Comparison of ENCODE assay signal across 20 cellular contexts in genomic region chrY:19066447-19067190, GRCh38.
DNase-seq lines count a peak whose midpoint lies in the region; ATAC-seq, FAIRE-seq and TF ChIP-seq lines count a peak whose summit lies in the region.
"Had no signal": no experiment of that assay in that cellular context is flagged by ENCODE, and none has a peak within 500 bp of the region (broad histone marks: within the 10 kb centered on the region; RNA-seq: fewer than 3 reads in every experiment).

No MANE protein-coding gene starts in this region.

- BruUV-seq in HepG2 (replicated peaks; lab: Mats Ljungman, UMichigan): no TSS peak

- no peaks in the 10 kb centered on the region for H3K36me3 Mint-ChIP-seq in activated CD4-positive, alpha-beta T cell treated with anti-CD3 and anti-CD28 coated beads, Interleukin-2, amount 10 ng/mL, durations not matched to agents 24 days and 14 days (ENCODE audit: low read depth)
- peaks cover 0 to 6% of the 10 kb centered on the region in 2 donors for H3K36me3 Mint-ChIP-seq in activated naive CD4-positive, alpha-beta T cell treated with anti-CD3 and anti-CD28 coated beads, Interleukin-2, amount 50 U/mL, for 72 hours
- peaks cover 6% of the 10 kb centered on the region for H3K36me3 Mint-ChIP-seq in activated naive CD8-positive, alpha-beta T cell treated with anti-CD3 and anti-CD28 coated beads, Interleukin-2, amount 50 U/mL, for 24 hours (ENCODE audit: low read depth)

- WGBS in HepG2 (ENCODE audit: low lambda C conversion rate): 53% methylated on average over 6 of the region's 9 CpGs

- no peak overlapping the region for H3K9ac ChIP-seq in HepG2 (ENCODE audit: insufficient read depth, low read depth, low read length)

- H3K9me3 Mint-ChIP-seq in activated CD4-positive, alpha-beta T cell treated with anti-CD3 and anti-CD28 coated beads, Interleukin-2, amount 10 ng/mL, durations not matched to agents 24 days and 14 days: no peaks in the 10 kb centered on the region
- no peaks in the 10 kb centered on the region for H3K9me3 Mint-ChIP-seq in activated naive CD4-positive, alpha-beta T cell treated with anti-CD3 and anti-CD28 coated beads, Interleukin-2, amount 50 U/mL, for 72 hours
- no peaks in the 10 kb centered on the region for H3K9me3 Mint-ChIP-seq in activated naive CD8-positive, alpha-beta T cell treated with anti-CD3 and anti-CD28 coated beads, Interleukin-2, amount 50 U/mL, for 24 hours

- no peak for TF ChIP-seq RAD21 in HepG2 (CRISPR knock-in tag; IDR thresholded peaks at IDR 0.05)

- H3K4me3 ChIP-seq in HepG2 (replicated peaks in 1 of 3; ENCODE audit: insufficient read depth in 1 of 3, low read depth in 2 of 3, low read length in 3 of 3): no peak overlapping the region
- no peak overlapping the region for H3K4me3 ChIP-seq in gastrocnemius medialis
- H3K4me3 ChIP-seq: MG63, SK-N-MC had no signal

- intact Hi-C loops in HepG2 (cut with micrococcal nuclease; ENCODE audit: unreplicated experiment) (no loop called here), gastrocnemius medialis (cut with DNase I; ENCODE audit: low total_unique reads) (no loop called here)
- intact Hi-C loops in activated CD4-positive, alpha-beta T cell treated with anti-CD3 and anti-CD28 coated beads, Interleukin-2, amount 10 ng/mL, durations not matched to agents 24 days and 14 days (cut with micrococcal nuclease): no loop called here

- H3K4me2 ChIP-seq in HepG2 (ENCODE audit: low read depth, low read length): peak overlapping the region; percentile 12; the same call in 1 of the 2 replicates

- no peak overlapping the region for H3K4me3 Mint-ChIP-seq in activated CD4-positive, alpha-beta T cell treated with anti-CD3 and anti-CD28 coated beads, Interleukin-2, amount 10 ng/mL, durations not matched to agents 24 days and 14 days
- no peak overlapping the region for H3K4me3 Mint-ChIP-seq in activated naive CD8-positive, alpha-beta T cell treated with anti-CD3 and anti-CD28 coated beads, Interleukin-2, amount 50 U/mL, for 24 hours

- DNase-seq in foreskin keratinocyte: no peak
- no peak for DNase-seq in HepG2 (ENCODE audit: low spot score)
- no peak for DNase-seq in gastrocnemius medialis
- DNase-seq in activated CD4-positive, alpha-beta T cell treated with anti-CD3 and anti-CD28 coated beads, Interleukin-2, amount 10 ng/mL, durations not matched to agents 24 days and 14 days: no peak
- DNase-seq in activated naive CD4-positive, alpha-beta T cell treated with anti-CD3 and anti-CD28 coated beads, Interleukin-2, amount 50 U/mL, for 72 hours (ENCODE audit: low spot score in 2 of 2): no peak
- DNase-seq in activated naive CD8-positive, alpha-beta T cell treated with anti-CD3 and anti-CD28 coated beads, Interleukin-2, amount 50 U/mL, for 24 hours: no peak
- DNase-seq: BE2C, DMS79, H7, Kasumi-1, NCI-H1092, NCI-H1436, NCI-H2029, NCI-H2171 treated with DMSO at 0.1 percent for 48 hours, NCI-H446, NCI-H526, SHP77 had no signal

- TF ChIP-seq POLR2A in HepG2 (IDR thresholded peaks at IDR 0.05; ENCODE audit: insufficient read depth in 1 of 2, low read depth in 2 of 2, low read length in 2 of 2) (no peak), gastrocnemius medialis (IDR thresholded peaks at IDR 0.05) (no peak)

- H3K4me1 ChIP-seq in foreskin keratinocyte (peaks cover 7% of the 10 kb centered on the region), HepG2 (ENCODE audit: insufficient read depth, low read length) (no peaks in the 10 kb centered on the region), gastrocnemius medialis (peaks cover 0 to 12% of the 10 kb centered on the region in 2 donors)
- H3K4me1 ChIP-seq: BE2C had no signal

- H3K36me3 ChIP-seq in HepG2 (replicated peaks in 1 of 2; ENCODE audit: control insufficient read depth in 1 of 2, insufficient read depth in 2 of 2, low read length in 2 of 2): no peaks in the 10 kb centered on the region
- H3K36me3 ChIP-seq in gastrocnemius medialis: no peaks in the 10 kb centered on the region
- H3K36me3 ChIP-seq: BE2C, MG63 had no signal

- CTCF ChIA-PET in HepG2 (lab: Yijun Ruan, JAX; ENCODE audit: low intra/inter-chr PET ratio, low total read pairs): no interaction called here

- TF ChIP-seq EP300 in HepG2 (IDR thresholded peaks at IDR 0.05; ENCODE audit: low read depth in 2 of 2, low read length in 2 of 2) (no peak), HepG2 (CRISPR knock-in tag; IDR thresholded peaks at IDR 0.05; ENCODE audit: borderline replicate concordance) (no peak)

- FAIRE-seq in HepG2 (lab: Jason Lieb, UNC): no peak

- POLR2A ChIA-PET in HepG2 (lab: Yijun Ruan, JAX): no interaction called here

- H3K27ac Mint-ChIP-seq in activated CD4-positive, alpha-beta T cell treated with anti-CD3 and anti-CD28 coated beads, Interleukin-2, amount 10 ng/mL, durations not matched to agents 24 days and 14 days: no peak overlapping the region
- H3K27ac Mint-ChIP-seq in activated naive CD4-positive, alpha-beta T cell treated with anti-CD3 and anti-CD28 coated beads, Interleukin-2, amount 50 U/mL, for 72 hours: no peak overlapping the region
- H3K27ac Mint-ChIP-seq in activated naive CD8-positive, alpha-beta T cell treated with anti-CD3 and anti-CD28 coated beads, Interleukin-2, amount 50 U/mL, for 24 hours: no peak overlapping the region

- peak; percentile 18 for ATAC-seq in foreskin keratinocyte
- peak; percentile 46; the same call in 1 of the 3 replicates for ATAC-seq in HepG2
- peak; percentile 42 to 53 for ATAC-seq in gastrocnemius medialis
- no peak for ATAC-seq in activated naive CD4-positive, alpha-beta T cell treated with anti-CD3 and anti-CD28 coated beads, Interleukin-2, amount 50 U/mL, for 72 hours
- ATAC-seq in activated naive CD8-positive, alpha-beta T cell treated with anti-CD3 and anti-CD28 coated beads, Interleukin-2, amount 50 U/mL, for 24 hours: no peak

- no peaks in the 10 kb centered on the region for H3K27me3 ChIP-seq in foreskin keratinocyte
- no peaks in the 10 kb centered on the region for H3K27me3 ChIP-seq in HepG2 (ENCODE audit: control insufficient read depth in 1 of 2, insufficient read depth in 2 of 2, low read length in 2 of 2)
- H3K27me3 ChIP-seq in gastrocnemius medialis: no peaks in the 10 kb centered on the region
- H3K27me3 ChIP-seq: BE2C, MG63 had no signal

- H3K27me3 Mint-ChIP-seq in activated CD4-positive, alpha-beta T cell treated with anti-CD3 and anti-CD28 coated beads, Interleukin-2, amount 10 ng/mL, durations not matched to agents 24 days and 14 days: no peaks in the 10 kb centered on the region
- H3K27me3 Mint-ChIP-seq in activated naive CD8-positive, alpha-beta T cell treated with anti-CD3 and anti-CD28 coated beads, Interleukin-2, amount 50 U/mL, for 24 hours: no peaks in the 10 kb centered on the region

- in situ Hi-C loops in HepG2 (cut with HindIII; ENCODE audit: extremely low pct_ligation_motif_present, low pct_unique_long_range_greater_than_20kb): no loop called here
- in situ Hi-C loops in gastrocnemius medialis (cut with MboI; ENCODE audit: low sequenced_read_pairs in 4 of 4): no loop called here

- no peaks in the 10 kb centered on the region for H3K4me1 Mint-ChIP-seq in activated CD4-positive, alpha-beta T cell treated with anti-CD3 and anti-CD28 coated beads, Interleukin-2, amount 10 ng/mL, durations not matched to agents 24 days and 14 days
- peaks cover 8% of the 10 kb centered on the region for H3K4me1 Mint-ChIP-seq in activated naive CD8-positive, alpha-beta T cell treated with anti-CD3 and anti-CD28 coated beads, Interleukin-2, amount 50 U/mL, for 24 hours

- H2AFZ ChIP-seq in HepG2 (ENCODE audit: low read length): no peak overlapping the region

- no peaks in the 10 kb centered on the region for H3K79me2 ChIP-seq in HepG2 (ENCODE audit: insufficient read depth, low read length)

- H4K20me1 ChIP-seq in HepG2 (ENCODE audit: insufficient read depth, low read length): no peaks in the 10 kb centered on the region

- TF ChIP-seq CTCF in VCaP (conservative IDR thresholded peaks at IDR 0.05) (no peak), foreskin keratinocyte (conservative IDR thresholded peaks at IDR 0.05) (no peak), HepG2 (CRISPR knock-in tag; IDR thresholded peaks at IDR 0.05) (no peak), gastrocnemius medialis (IDR thresholded peaks at IDR 0.05 in 4 of 5, conservative IDR thresholded peaks at IDR 0.05 in 1 of 5) (no peak)

- H3K9me3 ChIP-seq in HepG2 (ENCODE audit: low read length) (no peaks in the 10 kb centered on the region), gastrocnemius medialis (no peaks in the 10 kb centered on the region)
- H3K9me3 ChIP-seq: BE2C, MG63 had no signal

- H3K27ac ChIP-seq in VCaP: peak overlapping the region; percentile 26; the same call in 1 of the 2 replicates
- peak overlapping the region; percentile 37 for H3K27ac ChIP-seq in foreskin keratinocyte
- no peak overlapping the region for H3K27ac ChIP-seq in HepG2 (ENCODE audit: extremely low read length, insufficient read depth, low read length)
- H3K27ac ChIP-seq in gastrocnemius medialis: peak overlapping the region in 2 of 4 donors; percentile 66 to 67
- H3K27ac ChIP-seq: SK-N-MC had no signal

TF ChIP-seq in HepG2, 621 proteins besides CTCF, POLR2A, EP300 and RAD21:
- TF ChIP-seq NR1H2 (CRISPR knock-in tag; IDR thresholded peaks at IDR 0.05; ENCODE audit: borderline replicate concordance, low read depth): no peak
- TF ChIP-seq JARID2 (CRISPR knock-in tag; IDR thresholded peaks at IDR 0.05; ENCODE audit: insufficient replicate concordance): no peak
- no peak for TF ChIP-seq ARID3A (IDR thresholded peaks at IDR 0.05; ENCODE audit: low read depth, low read length)
- no peak for TF ChIP-seq ZFYVE20 (CRISPR knock-in tag; IDR thresholded peaks at IDR 0.05; ENCODE audit: borderline replicate concordance, low read depth)
- no peak for TF ChIP-seq MLLT10 (CRISPR knock-in tag; IDR thresholded peaks at IDR 0.05)
- no peak for TF ChIP-seq HOXD1 (CRISPR knock-in tag; IDR thresholded peaks at IDR 0.05)

Comparison
In these comparisons a context has a peak if more than half of its experiments do, and no peak if none do; other contexts are left out.
1. ATAC-seq: peak in foreskin keratinocyte (single experiment), HepG2 (single experiment) and gastrocnemius medialis (2 of 2); none in activated naive CD4-positive, alpha-beta T cell treated with anti-CD3 and anti-CD28 coated beads, Interleukin-2, amount 50 U/mL, for 72 hours (0 of 2) and activated naive CD8-positive, alpha-beta T cell treated with anti-CD3 and anti-CD28 coated beads, Interleukin-2, amount 50 U/mL, for 24 hours (single experiment).